8 cellular contexts compared by ENCODE assay signal in the genomic region with DNA sequence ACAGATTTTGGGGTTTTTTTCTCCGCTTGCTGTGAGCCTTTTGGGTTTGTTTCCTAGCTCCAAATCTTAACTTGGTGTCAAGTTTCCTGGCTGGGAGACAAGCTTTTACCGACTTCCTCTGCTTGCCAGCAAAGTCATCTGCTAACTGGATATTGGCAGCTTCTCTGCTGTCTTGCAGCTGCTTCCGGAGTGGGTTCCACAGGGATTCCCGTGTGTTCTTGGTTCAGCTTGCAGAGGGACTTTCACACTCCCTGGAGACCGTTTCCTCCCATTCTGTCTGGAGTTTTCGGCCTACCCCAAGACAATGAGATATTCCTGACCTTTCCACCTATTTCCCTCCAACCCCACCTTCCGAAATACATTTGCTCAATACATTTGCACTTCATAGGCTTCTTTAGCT. TPM values are rescaled to one million over a fixed set of nuclear protein-coding genes. Genes with fewer than 3 reads are reported as not detected.
A peak's percentile ranks its signal among the peaks of the same experiment; 100 is the strongest.
DNase-seq lines count a peak whose midpoint lies in the region; ATAC-seq and TF ChIP-seq lines count a peak whose summit lies in the region.

No MANE protein-coding gene starts in this region.

- no peak overlapping the region for H2BK5ac ChIP-seq in neuronal stem cell (ENCODE audit: low read length)

- no CpG with 5 or more reads among the region's 7 CpGs for WGBS in neuronal stem cell (ENCODE audit: extremely low coverage in 2 of 2, insufficient read length in 2 of 2, insufficient replicate concordance in 1 of 2), 2 donors

- H3K27me3 ChIP-seq in neuronal stem cell (ENCODE audit: control insufficient read depth in 3 of 3, insufficient read depth in 3 of 3, low read depth in 1 of 3, low read length in 3 of 3) (no peaks in the 10 kb centered on the region), WERI-Rb-1 (ENCODE audit: insufficient read depth, low read depth, severe bottlenecking) (no peaks in the 10 kb centered on the region)
- H3K27me3 ChIP-seq in effector memory CD4-positive, alpha-beta T cell (replicated peaks; ENCODE audit: control insufficient read depth, insufficient read depth, low read length, poor library complexity, severe bottlenecking) = no peaks in the 10 kb centered on the region

- peaks cover 2 to 9% of the 10 kb centered on the region in 2 donors for H3K36me3 ChIP-seq in neuronal stem cell (replicated peaks in 1 of 2; ENCODE audit: control insufficient read depth in 2 of 2, insufficient read depth in 2 of 2, low read length in 2 of 2)
- no peaks in the 10 kb centered on the region for H3K36me3 ChIP-seq in effector memory CD4-positive, alpha-beta T cell (ENCODE audit: control insufficient read depth, insufficient read depth, low read length)
- peaks cover 15% of the 10 kb centered on the region for H3K36me3 ChIP-seq in WERI-Rb-1

- POLR2A ChIA-PET in HEK293T (lab: Yijun Ruan, JAX) = no interaction called here

- H3K79me1 ChIP-seq in neuronal stem cell (ENCODE audit: low read depth, low read length) = peaks cover 7% of the 10 kb centered on the region

- H3K9me3 ChIP-seq in neuronal stem cell (replicated peaks in 1 of 2; ENCODE audit: control insufficient read depth in 2 of 2, insufficient read depth in 1 of 2, low read depth in 1 of 2, low read length in 2 of 2) (peaks cover 2 to 4% of the 10 kb centered on the region in 2 donors), WERI-Rb-1 (ENCODE audit: severe bottlenecking) (peaks cover 4% of the 10 kb centered on the region)
- H3K9me3 ChIP-seq in effector memory CD4-positive, alpha-beta T cell (ENCODE audit: control insufficient read depth, low read length) = no peaks in the 10 kb centered on the region

- H2AK5ac ChIP-seq in neuronal stem cell (ENCODE audit: low read depth, low read length) = no peak overlapping the region

- H3K4me3 ChIP-seq in neuronal stem cell (ENCODE audit: low read length in 2 of 2) (peak overlapping the region in 1 of 2 donors; percentile 8), WERI-Rb-1 (ENCODE audit: low read depth, low read length) (no peak overlapping the region)
- H3K4me3 ChIP-seq in effector memory CD4-positive, alpha-beta T cell (ENCODE audit: insufficient read depth, low read depth, low read length, poor library complexity, severe bottlenecking) = no peak overlapping the region

- H4K91ac ChIP-seq in neuronal stem cell (ENCODE audit: low read depth, low read length, poor library complexity) = no peak overlapping the region

- TF ChIP-seq CTCF in WERI-Rb-1 (IDR thresholded peaks at IDR 0.05; ENCODE audit: low read depth, low read length) = no peak

- H3K14ac ChIP-seq in neuronal stem cell (ENCODE audit: low read length) = no peak overlapping the region

- in situ Hi-C loops in G401 (cut with HindIII; ENCODE audit: low sequenced_read_pairs) = no loop called here

- no peak overlapping the region for H3K9ac ChIP-seq in neuronal stem cell (ENCODE audit: low read depth, low read length, poor library complexity)

- no peak overlapping the region for H3K4ac ChIP-seq in neuronal stem cell (ENCODE audit: low read length)

- H4K8ac ChIP-seq in neuronal stem cell (ENCODE audit: low read depth, low read length) = no peak overlapping the region

- H2BK120ac ChIP-seq in neuronal stem cell (ENCODE audit: low read depth, low read length) = no peak overlapping the region

- H3K23ac ChIP-seq in neuronal stem cell (ENCODE audit: low read depth, low read length, poor library complexity) = no peak overlapping the region

- H2BK15ac ChIP-seq in neuronal stem cell (ENCODE audit: low read length) = no peak overlapping the region

- no peak overlapping the region for H3K18ac ChIP-seq in neuronal stem cell (ENCODE audit: low read length)

- H3K27ac ChIP-seq in epithelial cell of prostate (peak overlapping the region; percentile 14), neuronal stem cell (replicated peaks; ENCODE audit: low read length) (peak overlapping the region; percentile 14), WERI-Rb-1 (no peak overlapping the region)
- H3K27ac ChIP-seq in effector memory CD4-positive, alpha-beta T cell (ENCODE audit: insufficient read depth, low read length, poor library complexity, severe bottlenecking) = no peak overlapping the region

- ATAC-seq in HG03045 (IDR thresholded peaks at IDR 0.05; ENCODE audit: unreplicated experiment) = no peak

- H3K4me2 ChIP-seq in neuronal stem cell (ENCODE audit: insufficient read depth, low read length, poor library complexity, severe bottlenecking) = no peak overlapping the region

- H2BK12ac ChIP-seq in neuronal stem cell (ENCODE audit: low read length) = no peak overlapping the region

- peaks cover 6 to 8% of the 10 kb centered on the region in 2 donors for H3K4me1 ChIP-seq in neuronal stem cell (ENCODE audit: control insufficient read depth in 2 of 2, insufficient read depth in 1 of 2, low read depth in 1 of 2, low read length in 2 of 2)
- peaks cover 13% of the 10 kb centered on the region for H3K4me1 ChIP-seq in effector memory CD4-positive, alpha-beta T cell (ENCODE audit: control insufficient read depth, insufficient read depth, low read length, poor library complexity, severe bottlenecking)

- peak; percentile 23 for DNase-seq in G401 (ENCODE audit: low spot score)
- peak; percentile 40 for DNase-seq in NCI-H82 treated with DMSO at 0.1 percent for 48 hours (lab: John Stamatoyannopoulos, UW; ENCODE audit: unreplicated experiment)
- no peak for DNase-seq in epithelial cell of prostate (ENCODE audit: low read depth, low spot score)
- DNase-seq in neuronal stem cell (ENCODE audit: low spot score) = no peak
- no peak for DNase-seq in effector memory CD4-positive, alpha-beta T cell
- DNase-seq in HEK293T (ENCODE audit: extremely low spot score) = no peak
- no peak for DNase-seq in WERI-Rb-1

- CTCF ChIA-PET in HEK293T (lab: Yijun Ruan, JAX) = interaction anchor here (0.8 to 1.3 kb wide), 2 partner anchors 57 to 221 kb away, joined by 3 read pairs; no protein-coding TSS in a partner anchor

- H2AFZ ChIP-seq in neuronal stem cell (ENCODE audit: low read length) = peak overlapping the region; percentile 55

TF ChIP-seq in HEK293T, 16 proteins besides CTCF, POLR2A, EP300 and RAD21:
- no peak for TF ChIP-seq FOXA1 (IDR thresholded peaks at IDR 0.05)
- TF ChIP-seq L3MBTL2 (conservative IDR thresholded peaks at IDR 0.05) = no peak
- no peak for TF ChIP-seq ZNF384 (IDR thresholded peaks at IDR 0.05)
- no peak for TF ChIP-seq FOXK2 (IDR thresholded peaks at IDR 0.05)
- no peak for TF ChIP-seq HDGF (IDR thresholded peaks at IDR 0.05; ENCODE audit: borderline replicate concordance)
- TF ChIP-seq, protein P1, sequence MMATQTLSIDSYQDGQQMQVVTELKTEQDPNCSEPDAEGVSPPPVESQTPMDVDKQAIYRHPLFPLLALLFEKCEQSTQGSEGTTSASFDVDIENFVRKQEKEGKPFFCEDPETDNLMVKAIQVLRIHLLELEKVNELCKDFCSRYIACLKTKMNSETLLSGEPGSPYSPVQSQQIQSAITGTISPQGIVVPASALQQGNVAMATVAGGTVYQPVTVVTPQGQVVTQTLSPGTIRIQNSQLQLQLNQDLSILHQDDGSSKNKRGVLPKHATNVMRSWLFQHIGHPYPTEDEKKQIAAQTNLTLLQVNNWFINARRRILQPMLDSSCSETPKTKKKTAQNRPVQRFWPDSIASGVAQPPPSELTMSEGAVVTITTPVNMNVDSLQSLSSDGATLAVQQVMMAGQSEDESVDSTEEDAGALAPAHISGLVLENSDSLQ (IDR thresholded peaks at IDR 0.05) = no peak
- no peak for TF ChIP-seq TARDBP (IDR thresholded peaks at IDR 0.05)
- TF ChIP-seq SP1 (IDR thresholded peaks at IDR 0.05) = no peak
- TF ChIP-seq NFRKB (IDR thresholded peaks at IDR 0.05) = no peak
- TF ChIP-seq SUZ12 (IDR thresholded peaks at IDR 0.05) = no peak
- no peak for TF ChIP-seq ARNT (IDR thresholded peaks at IDR 0.05)
- no peak for TF ChIP-seq LEF1 (IDR thresholded peaks at IDR 0.05; ENCODE audit: borderline replicate concordance)
- TF ChIP-seq BHLHE40 (IDR thresholded peaks at IDR 0.05; ENCODE audit: borderline replicate concordance) = no peak
- TF ChIP-seq ELF4 (IDR thresholded peaks at IDR 0.05) = no peak
- TF ChIP-seq CTBP1 (IDR thresholded peaks at IDR 0.05; ENCODE audit: borderline replicate concordance) = no peak
- TF ChIP-seq FOXM1 (IDR thresholded peaks at IDR 0.05; ENCODE audit: borderline replicate concordance) = no peak

RNA-seq across cellular contexts. Expression of gene COLGALT1, which starts 2.2 kb away (rescaled TPM):
- 73.2 and 75.4 TPM in 2 replicates for total RNA-seq in G401 (2014; rRNA removed; shearing (Covaris generic))
- polyA plus RNA-seq in neuronal stem cell (2013, experiment 1 of 2) = 51.5 TPM
- 51.9 TPM for polyA plus RNA-seq in neuronal stem cell (2013, experiment 2 of 2)

RNA-seq across cellular contexts. Expression of gene PGLS, which starts 41.8 kb away (rescaled TPM):
- 111 and 141 TPM in 2 replicates for total RNA-seq in G401 (2014; rRNA removed; shearing (Covaris generic))
- 109 TPM for polyA plus RNA-seq in neuronal stem cell (2013, experiment 1 of 2)
- polyA plus RNA-seq in neuronal stem cell (2013, experiment 2 of 2) = 106 TPM

Comparison
In these comparisons a context has a peak if more than half of its experiments do, and no peak if none do; other contexts are left out.
1. DNase-seq: peak in G401 (single experiment) and NCI-H82 treated with DMSO at 0.1 percent for 48 hours (single experiment); none in epithelial cell of prostate (single experiment), neuronal stem cell (single experiment), effector memory CD4-positive, alpha-beta T cell (0 of 3), HEK293T (single experiment) and WERI-Rb-1 (single experiment).
2. H3K27ac ChIP-seq: peak in epithelial cell of prostate (single experiment) and neuronal stem cell (single experiment); none in effector memory CD4-positive, alpha-beta T cell (single experiment) and WERI-Rb-1 (single experiment).